In genomic region chr16:3072166-3072565, GRCh38 we compare ENCODE assay signal across 9 cellular contexts. TPM values are rescaled to one million over a fixed set of nuclear protein-coding genes. Genes with fewer than 3 reads are reported as not detected.
A peak's percentile ranks its signal among the peaks of the same experiment; 100 is the strongest.
DNase-seq lines count a peak whose midpoint lies in the region; ATAC-seq and TF ChIP-seq lines count a peak whose summit lies in the region.
"Not testable (repeated sequence)": the region's sequence is repeated elsewhere in the genome, so short reads cannot be mapped to it uniquely, and the experiment has no call there.
"Had no signal": no experiment of that assay in that cellular context is flagged by ENCODE, and none has a peak within 500 bp of the region (broad histone marks: within the 10 kb centered on the region; RNA-seq: fewer than 3 reads in every experiment).

No MANE protein-coding gene starts in this region.

- H3K4me1 Mint-ChIP-seq in activated CD4-positive, alpha-beta T cell treated with anti-CD3 and anti-CD28 coated beads, Interleukin-2, amount 10 ng/mL, durations not matched to agents 24 days and 14 days, result peaks cover 67% of the 10 kb centered on the region
- peaks cover 74% of the 10 kb centered on the region for H3K4me1 Mint-ChIP-seq in activated T-helper 2 cell treated with anti-CD3 and anti-CD28 coated beads, Interferon-gamma antibody, Interleukin-2, Interleukin-4, amounts not matched to agents 10 μg/mL and 5 μg/mL and 100 μg/mL, durations not matched to agents 14 hours and 24 hours and 36 hours (ENCODE audit: low read depth)
- peaks cover 84 to 88% of the 10 kb centered on the region in 2 donors for H3K4me1 Mint-ChIP-seq in effector memory CD8-positive, alpha-beta T cell (ENCODE audit: low read depth in 2 of 2)
- H3K4me1 Mint-ChIP-seq in neural progenitor cell, result not testable (repeated sequence)

- DNase-seq in activated CD4-positive, alpha-beta T cell treated with anti-CD3 and anti-CD28 coated beads, Interleukin-2, amount 10 ng/mL, durations not matched to agents 24 days and 14 days, result peak; percentile 72
- not testable (repeated sequence) for DNase-seq in activated T-helper 2 cell treated with anti-CD3 and anti-CD28 coated beads, Interferon-gamma antibody, Interleukin-2, Interleukin-4, amounts not matched to agents 10 μg/mL and 5 μg/mL and 100 μg/mL, durations not matched to agents 14 hours and 24 hours and 36 hours (ENCODE audit: low spot score); effector memory CD8-positive, alpha-beta T cell; neural progenitor cell (ENCODE audit: low spot score)

- H3K27me3 ChIP-seq in BLaER1; Loucy (ENCODE audit: insufficient read depth, low read length, poor library complexity, severe bottlenecking); neural progenitor cell: not testable (repeated sequence)

- H3K9me3 ChIP-seq in BLaER1; Loucy (ENCODE audit: insufficient read depth, low read depth, low read length); neural progenitor cell (ENCODE audit: low read depth): not testable (repeated sequence)

- H3K4me1 ChIP-seq in BLaER1 (peaks cover 81% of the 10 kb centered on the region), Loucy (ENCODE audit: insufficient read depth, low read length, poor library complexity, severe bottlenecking) (peaks cover 42% of the 10 kb centered on the region)
- H3K4me1 ChIP-seq in neural progenitor cell, result not testable (repeated sequence)

- H3K9ac ChIP-seq in BLaER1, neural progenitor cell: not testable (repeated sequence)
- H3K9ac ChIP-seq in Loucy (ENCODE audit: low read depth, low read length, poor library complexity, severe bottlenecking), result peak overlapping the region; percentile 32

- H3F3A ChIP-seq in Loucy (ENCODE audit: low read depth); neural progenitor cell (ENCODE audit: low read depth): not testable (repeated sequence)

- not testable (repeated sequence) for H3K27me3 Mint-ChIP-seq in activated CD4-positive, alpha-beta T cell treated with anti-CD3 and anti-CD28 coated beads, Interleukin-2, amount 10 ng/mL, durations not matched to agents 24 days and 14 days; activated T-helper 2 cell treated with anti-CD3 and anti-CD28 coated beads, Interferon-gamma antibody, Interleukin-2, Interleukin-4, amounts not matched to agents 10 μg/mL and 5 μg/mL and 100 μg/mL, durations not matched to agents 14 hours and 24 hours and 36 hours (ENCODE audit: low read depth); effector memory CD8-positive, alpha-beta T cell
- H3K27me3 Mint-ChIP-seq in neural progenitor cell (ENCODE audit: insufficient read depth, low read depth), result peaks cover 17% of the 10 kb centered on the region

- H3K4me3 Mint-ChIP-seq in activated CD4-positive, alpha-beta T cell treated with anti-CD3 and anti-CD28 coated beads, Interleukin-2, amount 10 ng/mL, durations not matched to agents 24 days and 14 days, result peak overlapping the region; percentile 49
- H3K4me3 Mint-ChIP-seq in activated T-helper 2 cell treated with anti-CD3 and anti-CD28 coated beads, Interferon-gamma antibody, Interleukin-2, Interleukin-4, amounts not matched to agents 10 μg/mL and 5 μg/mL and 100 μg/mL, durations not matched to agents 14 hours and 24 hours and 36 hours (ENCODE audit: low read depth), result peak overlapping the region; percentile 1
- peak overlapping the region; percentile 61 to 100 for H3K4me3 Mint-ChIP-seq in effector memory CD8-positive, alpha-beta T cell
- H3K4me3 Mint-ChIP-seq in neural progenitor cell, result not testable (repeated sequence)

- not testable (repeated sequence) for TF ChIP-seq CTCF in Loucy (conservative IDR thresholded peaks at IDR 0.05; ENCODE audit: low read length); neural progenitor cell (IDR thresholded peaks at IDR 0.05)

- H3K4me2 ChIP-seq in BLaER1, result peak overlapping the region; percentile 28; the same call in 1 of the 2 replicates
- not testable (repeated sequence) for H3K4me2 ChIP-seq in Loucy (ENCODE audit: low read depth, low read length, poor library complexity, severe bottlenecking); neural progenitor cell

- ATAC-seq in effector memory CD8-positive, alpha-beta T cell (replicated peaks), result not testable (repeated sequence)

- H3K36me3 ChIP-seq in BLaER1; Loucy (ENCODE audit: insufficient read depth, low read length); neural progenitor cell: not testable (repeated sequence)

- H3K9me3 Mint-ChIP-seq in activated CD4-positive, alpha-beta T cell treated with anti-CD3 and anti-CD28 coated beads, Interleukin-2, amount 10 ng/mL, durations not matched to agents 24 days and 14 days; activated T-helper 2 cell treated with anti-CD3 and anti-CD28 coated beads, Interferon-gamma antibody, Interleukin-2, Interleukin-4, amounts not matched to agents 10 μg/mL and 5 μg/mL and 100 μg/mL, durations not matched to agents 14 hours and 24 hours and 36 hours; effector memory CD8-positive, alpha-beta T cell; neural progenitor cell: not testable (repeated sequence)

- H2AFZ ChIP-seq in Loucy (ENCODE audit: low read length); neural progenitor cell (replicated peaks): not testable (repeated sequence)

- H3K27ac ChIP-seq in BLaER1, neural progenitor cell: not testable (repeated sequence)

- peak overlapping the region; percentile 87 for H3K27ac Mint-ChIP-seq in activated CD4-positive, alpha-beta T cell treated with anti-CD3 and anti-CD28 coated beads, Interleukin-2, amount 10 ng/mL, durations not matched to agents 24 days and 14 days
- H3K27ac Mint-ChIP-seq in activated T-helper 2 cell treated with anti-CD3 and anti-CD28 coated beads, Interferon-gamma antibody, Interleukin-2, Interleukin-4, amounts not matched to agents 10 μg/mL and 5 μg/mL and 100 μg/mL, durations not matched to agents 14 hours and 24 hours and 36 hours, result peak overlapping the region; percentile 84
- H3K27ac Mint-ChIP-seq in effector memory CD8-positive, alpha-beta T cell, result peak overlapping the region in 1 of 2 donors; percentile 88
- H3K27ac Mint-ChIP-seq in neural progenitor cell, result peak overlapping the region; percentile 82

- not testable (repeated sequence) for H3K9me2 ChIP-seq in Loucy (replicated peaks; ENCODE audit: low read depth, low read length)

- peaks cover 43% of the 10 kb centered on the region for H3K36me3 Mint-ChIP-seq in activated CD4-positive, alpha-beta T cell treated with anti-CD3 and anti-CD28 coated beads, Interleukin-2, amount 10 ng/mL, durations not matched to agents 24 days and 14 days (ENCODE audit: low read depth)
- H3K36me3 Mint-ChIP-seq in activated T-helper 2 cell treated with anti-CD3 and anti-CD28 coated beads, Interferon-gamma antibody, Interleukin-2, Interleukin-4, amounts not matched to agents 10 μg/mL and 5 μg/mL and 100 μg/mL, durations not matched to agents 14 hours and 24 hours and 36 hours (ENCODE audit: low read depth), result peaks cover 40% of the 10 kb centered on the region
- H3K36me3 Mint-ChIP-seq in effector memory CD8-positive, alpha-beta T cell (ENCODE audit: insufficient read depth), result peaks cover 69% of the 10 kb centered on the region
- not testable (repeated sequence) for H3K36me3 Mint-ChIP-seq in neural progenitor cell

- intact Hi-C loops in activated CD4-positive, alpha-beta T cell treated with anti-CD3 and anti-CD28 coated beads, Interleukin-2, amount 10 ng/mL, durations not matched to agents 24 days and 14 days (cut with micrococcal nuclease); activated T-helper 2 cell treated with anti-CD3 and anti-CD28 coated beads, Interferon-gamma antibody, Interleukin-2, Interleukin-4, amounts not matched to agents 10 μg/mL and 5 μg/mL and 100 μg/mL, durations not matched to agents 14 hours and 24 hours and 36 hours (cut with micrococcal nuclease): not testable (repeated sequence)

- not testable (repeated sequence) for H4K20me1 ChIP-seq in BLaER1; Loucy (ENCODE audit: insufficient read depth, low read length, poor library complexity, severe bottlenecking); neural progenitor cell (ENCODE audit: low read depth)

- peaks cover 21% of the 10 kb centered on the region; the same call in 1 of the 2 replicates for H3K79me2 ChIP-seq in Loucy (ENCODE audit: insufficient read depth, low read length)
- H3K79me2 ChIP-seq in neural progenitor cell (ENCODE audit: low read depth), result not testable (repeated sequence)

- H3K4me3 ChIP-seq in BLaER1; Loucy (ENCODE audit: low read length, poor library complexity, severe bottlenecking); neural progenitor cell: not testable (repeated sequence)

RNA-seq across cellular contexts. Expression of gene IL32, which starts 6.7 kb away (rescaled TPM):
- total RNA-seq in activated CD4-positive, alpha-beta T cell treated with anti-CD3 and anti-CD28 coated beads, Interleukin-2, amount 10 ng/mL, durations not matched to agents 24 days and 14 days, result 918 and 934 TPM in 2 replicates
- total RNA-seq in activated T-helper 2 cell treated with anti-CD3 and anti-CD28 coated beads, Interferon-gamma antibody, Interleukin-2, Interleukin-4, amounts not matched to agents 10 μg/mL and 5 μg/mL and 100 μg/mL, durations not matched to agents 14 hours and 24 hours and 36 hours, result 773 and 798 TPM in 2 replicates
- total RNA-seq in neural progenitor cell (ENCODE audit: low replicate concordance), result 1.4 TPM in 1 of 2 replicates, not detected in the other

RNA-seq across cellular contexts. Expression of gene MMP25, which starts 25.8 kb away (rescaled TPM):
- 8.1 and 10.2 TPM in 2 replicates for total RNA-seq in activated CD4-positive, alpha-beta T cell treated with anti-CD3 and anti-CD28 coated beads, Interleukin-2, amount 10 ng/mL, durations not matched to agents 24 days and 14 days
- total RNA-seq in activated T-helper 2 cell treated with anti-CD3 and anti-CD28 coated beads, Interferon-gamma antibody, Interleukin-2, Interleukin-4, amounts not matched to agents 10 μg/mL and 5 μg/mL and 100 μg/mL, durations not matched to agents 14 hours and 24 hours and 36 hours, result 7.7 TPM in 2 replicates
- 0.58 and 0.62 TPM in 2 replicates for total RNA-seq in neural progenitor cell (ENCODE audit: low replicate concordance)

RNA-seq across cellular contexts. Expression of gene ZSCAN10, which starts 26.9 kb away (rescaled TPM):
- total RNA-seq in activated CD4-positive, alpha-beta T cell treated with anti-CD3 and anti-CD28 coated beads, Interleukin-2, amount 10 ng/mL, durations not matched to agents 24 days and 14 days, result not detected in 2 replicates
- total RNA-seq in activated T-helper 2 cell treated with anti-CD3 and anti-CD28 coated beads, Interferon-gamma antibody, Interleukin-2, Interleukin-4, amounts not matched to agents 10 μg/mL and 5 μg/mL and 100 μg/mL, durations not matched to agents 14 hours and 24 hours and 36 hours, result not detected in 2 replicates
- total RNA-seq in neural progenitor cell (ENCODE audit: low replicate concordance), result 5.4 and 16.2 TPM in 2 replicates
- total RNA-seq: aorta, left cardiac atrium, right atrium auricular region had no signal

RNA-seq across cellular contexts. Expression of gene BICDL2, which starts 35.4 kb away (rescaled TPM):
- total RNA-seq in activated CD4-positive, alpha-beta T cell treated with anti-CD3 and anti-CD28 coated beads, Interleukin-2, amount 10 ng/mL, durations not matched to agents 24 days and 14 days, result 0.43 and 0.63 TPM in 2 replicates
- 0.71 and 0.84 TPM in 2 replicates for total RNA-seq in activated T-helper 2 cell treated with anti-CD3 and anti-CD28 coated beads, Interferon-gamma antibody, Interleukin-2, Interleukin-4, amounts not matched to agents 10 μg/mL and 5 μg/mL and 100 μg/mL, durations not matched to agents 14 hours and 24 hours and 36 hours
- 0.12 TPM in 1 of 2 replicates, not detected in the other for total RNA-seq in neural progenitor cell (ENCODE audit: low replicate concordance)
- total RNA-seq: left cardiac atrium had no signal

RNA-seq across cellular contexts. Expression of gene ZNF205, which starts 40.2 kb away (rescaled TPM):
- total RNA-seq in activated CD4-positive, alpha-beta T cell treated with anti-CD3 and anti-CD28 coated beads, Interleukin-2, amount 10 ng/mL, durations not matched to agents 24 days and 14 days, result 0.21 and 0.47 TPM in 2 replicates
- 0.09 and 0.18 TPM in 2 replicates for total RNA-seq in activated T-helper 2 cell treated with anti-CD3 and anti-CD28 coated beads, Interferon-gamma antibody, Interleukin-2, Interleukin-4, amounts not matched to agents 10 μg/mL and 5 μg/mL and 100 μg/mL, durations not matched to agents 14 hours and 24 hours and 36 hours
- 5.4 and 19.6 TPM in 2 replicates for total RNA-seq in neural progenitor cell (ENCODE audit: low replicate concordance)

Comparison
In these comparisons a context has a peak if more than half of its experiments do, and no peak if none do; other contexts are left out.
1. RNA of gene IL32, which starts 6.7 kb away (total RNA-seq): 918 to 934 TPM in activated CD4-positive, alpha-beta T cell treated with anti-CD3 and anti-CD28 coated beads, Interleukin-2, amount 10 ng/mL, durations not matched to agents 24 days and 14 days and 773 to 798 TPM in activated T-helper 2 cell treated with anti-CD3 and anti-CD28 coated beads, Interferon-gamma antibody, Interleukin-2, Interleukin-4, amounts not matched to agents 10 μg/mL and 5 μg/mL and 100 μg/mL, durations not matched to agents 14 hours and 24 hours and 36 hours; 1.4 TPM in neural progenitor cell; every median in the first group is over 100 times any median in the second.